17 cellular contexts compared by ENCODE assay signal in genomic region chr11:91804057-91804456, GRCh38.
DNase-seq lines count a peak whose midpoint lies in the region; ATAC-seq and TF ChIP-seq lines count a peak whose summit lies in the region.
"Had no signal": no experiment of that assay in that cellular context is flagged by ENCODE, and none has a peak within 500 bp of the region (broad histone marks: within the 10 kb centered on the region; RNA-seq: fewer than 3 reads in every experiment).

No MANE protein-coding gene starts in this region.

- H3K36me3 Mint-ChIP-seq in GM23338 (ENCODE audit: low read depth) (no peaks in the 10 kb centered on the region), neural progenitor cell (peaks cover 4% of the 10 kb centered on the region)

- H3K9me2 ChIP-seq in GM23338 (ENCODE audit: insufficient read depth), result no peaks in the 10 kb centered on the region

- H3F3A ChIP-seq in GM23338 (replicated peaks; ENCODE audit: low read depth) (no peaks in the 10 kb centered on the region), neural progenitor cell (ENCODE audit: low read depth) (peaks cover 7% of the 10 kb centered on the region)

- no peaks in the 10 kb centered on the region for H3K9me3 ChIP-seq in neural progenitor cell (ENCODE audit: low read depth)
- H3K9me3 ChIP-seq: Caco-2, heart left ventricle, uterus had no signal

- peaks cover 2% of the 10 kb centered on the region for H3K27me3 Mint-ChIP-seq in GM23338 (ENCODE audit: insufficient read depth, low read depth, poor library complexity)
- peaks cover 3% of the 10 kb centered on the region for H3K27me3 Mint-ChIP-seq in neural progenitor cell (ENCODE audit: insufficient read depth, low read depth)
- H3K27me3 Mint-ChIP-seq: activated CD8-positive, alpha-beta T cell treated with anti-CD3 and anti-CD28 coated beads for 36 hours had no signal

- ATAC-seq in GM23338, result peak; percentile 93
- ATAC-seq in GM19324 (IDR thresholded peaks at IDR 0.05; ENCODE audit: low FRiP score, unreplicated experiment), result no peak
- ATAC-seq: activated CD8-positive, alpha-beta T cell treated with anti-CD3 and anti-CD28 coated beads for 36 hours; left colon had no signal

- H4K20me1 ChIP-seq in GM23338 (replicated peaks; ENCODE audit: insufficient read depth) (no peaks in the 10 kb centered on the region), neural progenitor cell (ENCODE audit: low read depth) (no peaks in the 10 kb centered on the region)

- H3K27ac Mint-ChIP-seq in GM23338 (peak overlapping the region; percentile 88), neural progenitor cell (no peak overlapping the region)
- H3K27ac Mint-ChIP-seq: activated CD8-positive, alpha-beta T cell treated with anti-CD3 and anti-CD28 coated beads for 36 hours; activated T-helper 1 cell treated with anti-CD3 and anti-CD28 coated beads, Interleukin-12 subunit alpha, Interleukin-12 subunit beta, Interleukin-2, Interleukin-4 antibody, amounts not matched to agents 30 ng/mL and 10 ng/mL and 1 ng/mL, durations not matched to agents 14 hours and 24 hours and 36 hours had no signal

- peak overlapping the region; percentile 15; the same call in 1 of the 2 replicates for H3K27ac ChIP-seq in GM23338 (ENCODE audit: low read depth)
- no peak overlapping the region for H3K27ac ChIP-seq in neural progenitor cell
- no peak overlapping the region for H3K27ac ChIP-seq in coronary artery
- no peak overlapping the region for H3K27ac ChIP-seq in substantia nigra (ENCODE audit: low read depth, low read length, poor library complexity, severe bottlenecking)
- H3K27ac ChIP-seq: heart left ventricle, parathyroid adenoma, uterus had no signal

- H3K4me2 ChIP-seq in GM23338 (peak overlapping the region; percentile 36), neural progenitor cell (peak overlapping the region; percentile 7)

- no peak for TF ChIP-seq CTCF in GM23338 (conservative IDR thresholded peaks at IDR 0.05; ENCODE audit: low read depth in 2 of 2)
- no peak for TF ChIP-seq CTCF in fibroblast of pulmonary artery (IDR thresholded peaks at IDR 0.05; ENCODE audit: low read length, missing control alignments)
- no peak for TF ChIP-seq CTCF in neural progenitor cell (IDR thresholded peaks at IDR 0.05)
- TF ChIP-seq CTCF in coronary artery (IDR thresholded peaks at IDR 0.05), result no peak

- H2AFZ ChIP-seq in GM23338 (no peak overlapping the region), neural progenitor cell (replicated peaks) (no peak overlapping the region)
- H2AFZ ChIP-seq: parathyroid adenoma had no signal

- H3K79me2 ChIP-seq in GM23338 (replicated peaks; ENCODE audit: insufficient read depth) (no peaks in the 10 kb centered on the region), neural progenitor cell (ENCODE audit: low read depth) (no peaks in the 10 kb centered on the region)
- H3K79me2 ChIP-seq: parathyroid adenoma had no signal

- no peaks in the 10 kb centered on the region for H3K9me3 Mint-ChIP-seq in GM23338
- no peaks in the 10 kb centered on the region for H3K9me3 Mint-ChIP-seq in neural progenitor cell

- H3K27me3 ChIP-seq in GM23338 (ENCODE audit: insufficient read depth) (no peaks in the 10 kb centered on the region), neural progenitor cell (no peaks in the 10 kb centered on the region)
- H3K27me3 ChIP-seq: heart left ventricle, uterus had no signal

- peaks cover 32% of the 10 kb centered on the region for H3K4me1 ChIP-seq in GM23338 (ENCODE audit: insufficient read depth)
- H3K4me1 ChIP-seq in neural progenitor cell, result peaks cover 23% of the 10 kb centered on the region
- H3K4me1 ChIP-seq: heart left ventricle, parathyroid adenoma, uterus had no signal

- no peaks in the 10 kb centered on the region for H3K36me3 ChIP-seq in GM23338 (ENCODE audit: insufficient read depth)
- H3K36me3 ChIP-seq in neural progenitor cell, result no peaks in the 10 kb centered on the region
- H3K36me3 ChIP-seq: heart left ventricle, uterus had no signal

- DNase-seq in GM23338 (ENCODE audit: low spot score), result peak; percentile 77
- DNase-seq in OCI-M1 (lab: John Stamatoyannopoulos, UW), result peak; percentile 36
- DNase-seq in fibroblast of pulmonary artery (ENCODE audit: low read depth), result peak; percentile 1
- peak; percentile 66 for DNase-seq in neural progenitor cell (ENCODE audit: low spot score)
- DNase-seq in coronary artery (ENCODE audit: low spot score), result no peak
- no peak for DNase-seq in NCI-H2171 treated with DMSO at 0.1 percent for 48 hours (lab: John Stamatoyannopoulos, UW)
- DNase-seq in substantia nigra (lab: John Stamatoyannopoulos, UW), result no peak
- DNase-seq: activated CD8-positive, alpha-beta T cell treated with anti-CD3 and anti-CD28 coated beads for 36 hours; erythroblast; heart left ventricle; left colon; stimulated activated naive CD4-positive, alpha-beta T cell treated with Interleukin-2 at 50 U/mL for 16 hours; uterus had no signal

- no peak overlapping the region for H3K9ac ChIP-seq in neural progenitor cell
- H3K9ac ChIP-seq: parathyroid adenoma had no signal

- H3K4me3 ChIP-seq in GM23338 (peak overlapping the region; percentile 34; the same call in 1 of the 2 replicates), fibroblast of pulmonary artery (replicated peaks; ENCODE audit: low read depth, low read length) (no peak overlapping the region), neural progenitor cell (no peak overlapping the region), coronary artery (no peak overlapping the region)
- H3K4me3 ChIP-seq: heart left ventricle, uterus had no signal

- H3K4me3 Mint-ChIP-seq in GM23338, result no peak overlapping the region; the same call in 2 of the 3 replicates
- H3K4me3 Mint-ChIP-seq in neural progenitor cell, result no peak overlapping the region
- H3K4me3 Mint-ChIP-seq: activated CD8-positive, alpha-beta T cell treated with anti-CD3 and anti-CD28 coated beads for 36 hours; activated T-helper 1 cell treated with anti-CD3 and anti-CD28 coated beads, Interleukin-12 subunit alpha, Interleukin-12 subunit beta, Interleukin-2, Interleukin-4 antibody, amounts not matched to agents 30 ng/mL and 10 ng/mL and 1 ng/mL, durations not matched to agents 14 hours and 24 hours and 36 hours had no signal

- H3K4me1 Mint-ChIP-seq in GM23338 (peaks cover 31% of the 10 kb centered on the region), neural progenitor cell (peaks cover 24% of the 10 kb centered on the region)

TF ChIP-seq in GM23338, 12 proteins besides CTCF, POLR2A, EP300 and RAD21 (continues in another document):
- TF ChIP-seq EZH2 (IDR thresholded peaks at IDR 0.05; ENCODE audit: low read depth, unreplicated experiment), result no peak
- no peak for TF ChIP-seq JUNB (IDR thresholded peaks at IDR 0.05; ENCODE audit: unreplicated experiment)
- no peak for TF ChIP-seq CREB1 (CRISPR knock-in tag; IDR thresholded peaks at IDR 0.05; ENCODE audit: low read depth)
- TF ChIP-seq STAT1 (IDR thresholded peaks at IDR 0.05; ENCODE audit: unreplicated experiment), result no peak
- no peak for TF ChIP-seq ETS1 (IDR thresholded peaks at IDR 0.05)
- peak; percentile 52 for TF ChIP-seq NANOG (IDR thresholded peaks at IDR 0.05; ENCODE audit: borderline replicate concordance)
- no peak for TF ChIP-seq EZH2phosphoT487 (IDR thresholded peaks at IDR 0.05; ENCODE audit: unreplicated experiment)
- TF ChIP-seq REST (IDR thresholded peaks at IDR 0.05; ENCODE audit: unreplicated experiment), result no peak
- no peak for TF ChIP-seq ZNF331 (CRISPR knock-in tag; IDR thresholded peaks at IDR 0.05; ENCODE audit: low read depth)
- no peak for TF ChIP-seq ZNF114 (CRISPR knock-in tag; IDR thresholded peaks at IDR 0.05)

Comparison
In these comparisons a context has a peak if more than half of its experiments do, and no peak if none do; other contexts are left out.
1. DNase-seq: peak in GM23338 (single experiment), OCI-M1 (single experiment), fibroblast of pulmonary artery (single experiment) and neural progenitor cell (single experiment); none in coronary artery (single experiment), NCI-H2171 treated with DMSO at 0.1 percent for 48 hours (single experiment) and substantia nigra (0 of 49).